Comparison of ENCODE assay signal across 8 cellular contexts in the genomic region with DNA sequence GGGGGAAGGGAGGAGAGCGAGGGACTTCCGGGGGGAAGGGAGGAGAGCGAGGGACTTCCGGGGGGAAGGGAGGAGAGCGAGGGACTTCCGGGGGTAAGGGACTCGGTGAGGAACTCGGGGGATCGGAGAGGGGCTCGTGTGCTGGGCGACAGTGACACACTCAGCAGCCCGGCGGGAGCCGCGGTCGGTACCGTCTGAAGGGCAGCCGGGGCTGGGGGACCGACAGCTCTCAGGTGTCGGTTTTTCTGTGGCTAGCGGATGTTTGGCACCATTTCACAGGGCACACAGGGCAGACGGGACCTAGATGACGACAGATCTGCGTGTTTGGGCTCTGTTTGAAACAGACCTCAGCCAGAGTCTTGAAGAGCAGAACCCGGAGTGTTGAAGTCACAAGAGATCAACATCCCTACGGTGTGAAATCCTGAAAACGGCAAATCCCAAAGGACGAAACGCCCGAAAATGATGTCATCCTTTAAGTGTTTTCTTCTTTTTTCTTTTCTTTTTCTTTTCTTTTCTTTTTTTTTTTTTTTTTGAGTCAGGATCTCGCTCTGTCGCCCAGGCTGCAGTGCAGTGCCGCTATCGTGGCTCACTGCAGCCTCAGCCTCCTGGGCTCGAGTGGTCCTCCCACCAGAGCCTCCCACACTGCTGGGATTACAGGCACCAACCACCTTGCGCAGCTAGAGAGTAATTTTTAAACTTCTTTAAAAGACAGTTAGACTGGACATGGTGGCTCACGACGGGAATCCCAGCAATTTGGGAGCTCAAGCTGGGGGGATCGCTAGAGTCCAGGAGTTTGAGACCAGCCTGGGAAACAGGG. TPM values are rescaled to one million over a fixed set of nuclear protein-coding genes. Genes with fewer than 3 reads are reported as not detected.
DNase-seq lines count a peak whose midpoint lies in the region; ATAC-seq, FAIRE-seq and TF ChIP-seq lines count a peak whose summit lies in the region.

No MANE protein-coding gene starts in this region.

- H2AFZ ChIP-seq in mesenchymal stem cell (ENCODE audit: low read depth, low read length), result peak overlapping the region; percentile 89

- H3K4me3 ChIP-seq in effector memory CD4-positive, alpha-beta T cell (ENCODE audit: insufficient read depth, low read depth, low read length, poor library complexity, severe bottlenecking), result peak overlapping the region; percentile 45
- H3K4me3 ChIP-seq in mesenchymal stem cell (ENCODE audit: insufficient read depth in 1 of 2, low read depth in 1 of 2, low read length in 2 of 2), result peak overlapping the region; percentile 94 to 99

- H3K36me3 ChIP-seq in effector memory CD4-positive, alpha-beta T cell (ENCODE audit: control insufficient read depth, insufficient read depth, low read length), result no peaks in the 10 kb centered on the region
- H3K36me3 ChIP-seq in mesenchymal stem cell (ENCODE audit: control insufficient read depth in 1 of 2, insufficient read depth in 2 of 2, low read depth in 1 of 2, low read length in 2 of 2), result no peaks in the 10 kb centered on the region

- H2BK12ac ChIP-seq in mesenchymal stem cell (ENCODE audit: low read length in 2 of 2), result peak overlapping the region in 1 of 2 experiments; percentile 49

- peak overlapping the region in 1 of 2 experiments; percentile 97 for H3K14ac ChIP-seq in mesenchymal stem cell (ENCODE audit: low read length in 2 of 2)

- WGBS in mesenchymal stem cell, result 12% methylated on average over 34 of the region's 39 CpGs

- peak overlapping the region; percentile 99 for H3K9ac ChIP-seq in mesenchymal stem cell (ENCODE audit: low read length)

- no peak for TF ChIP-seq CTCF in 22Rv1 (IDR thresholded peaks at IDR 0.05)

- peak overlapping the region; percentile 98 to 100 for H3K4ac ChIP-seq in mesenchymal stem cell (ENCODE audit: low read depth in 1 of 2, low read length in 2 of 2)

- peak; percentile 46 for ATAC-seq in HG03108 (IDR thresholded peaks at IDR 0.05; ENCODE audit: unreplicated experiment)

- peaks cover 8% of the 10 kb centered on the region for H3K79me1 ChIP-seq in mesenchymal stem cell (replicated peaks; ENCODE audit: low read length, poor library complexity, severe bottlenecking)

- peaks cover 6% of the 10 kb centered on the region for H3K4me1 ChIP-seq in effector memory CD4-positive, alpha-beta T cell (ENCODE audit: control insufficient read depth, insufficient read depth, low read length, poor library complexity, severe bottlenecking)
- peaks cover 12% of the 10 kb centered on the region for H3K4me1 ChIP-seq in mesenchymal stem cell (ENCODE audit: control insufficient read depth, insufficient read depth, low read depth, low read length)

- H2BK5ac ChIP-seq in mesenchymal stem cell (ENCODE audit: low read depth, low read length, poor library complexity, severe bottlenecking), result peak overlapping the region; percentile 95

- peak overlapping the region; percentile 72 for H3K4me2 ChIP-seq in mesenchymal stem cell (ENCODE audit: low read length, poor library complexity, severe bottlenecking)

- no peaks in the 10 kb centered on the region for H3K9me3 ChIP-seq in effector memory CD4-positive, alpha-beta T cell (ENCODE audit: control insufficient read depth, low read length)
- no peaks in the 10 kb centered on the region for H3K9me3 ChIP-seq in mesenchymal stem cell (ENCODE audit: control insufficient read depth, low read length)

- H2AK5ac ChIP-seq in mesenchymal stem cell (ENCODE audit: low read length, severe bottlenecking), result peak overlapping the region; percentile 75

- peak overlapping the region; percentile 100 for H4K8ac ChIP-seq in mesenchymal stem cell (ENCODE audit: low read length)

- H2BK120ac ChIP-seq in mesenchymal stem cell (ENCODE audit: low read depth, low read length), result peak overlapping the region; percentile 85

- FAIRE-seq in GM18507 (lab: Jason Lieb, UNC), result peak; percentile 5

- H3K27ac ChIP-seq in 22Rv1 (peak overlapping the region; percentile 82), mesenchymal stem cell (ENCODE audit: low read length, poor library complexity, severe bottlenecking) (peak overlapping the region; percentile 96)
- H3K27ac ChIP-seq in effector memory CD4-positive, alpha-beta T cell (ENCODE audit: insufficient read depth, low read length, poor library complexity, severe bottlenecking), result peak overlapping the region; percentile 90

- H3K18ac ChIP-seq in mesenchymal stem cell (ENCODE audit: low read depth in 1 of 2, low read length in 2 of 2), result peak overlapping the region; percentile 95 to 100

- DNase-seq in GM18507 (ENCODE audit: extremely low spot score, insufficient read length, low read depth) (peak; percentile 53), NCI-H82 treated with DMSO at 0.1 percent for 48 hours (lab: John Stamatoyannopoulos, UW; ENCODE audit: unreplicated experiment) (peak; percentile 37), mesenchymal stem cell (peak; percentile 95)
- peak; percentile 90 for DNase-seq in activated CD8-positive, alpha-beta memory T cell treated with anti-CD3 and anti-CD28 coated beads for 24 hours
- peak; percentile 80 to 87 (median 86) for DNase-seq in effector memory CD4-positive, alpha-beta T cell
- DNase-seq in stimulated activated CD8-positive, alpha-beta memory T cell treated with anti-CD3 and anti-CD28 coated beads, Interleukin-12 subunit alpha, Interleukin-12 subunit beta, amount 100 ng/mL, for 24 hours (ENCODE audit: extremely low read depth), result peak; percentile 34

- peak overlapping the region; percentile 89 for H2BK15ac ChIP-seq in mesenchymal stem cell (ENCODE audit: low read depth, poor library complexity, severe bottlenecking)

- peak overlapping the region; percentile 98 for H4K91ac ChIP-seq in mesenchymal stem cell (ENCODE audit: low read length)

- H3K27me3 ChIP-seq in effector memory CD4-positive, alpha-beta T cell (replicated peaks; ENCODE audit: control insufficient read depth, insufficient read depth, low read length, poor library complexity, severe bottlenecking), result no peaks in the 10 kb centered on the region
- H3K27me3 ChIP-seq in mesenchymal stem cell (ENCODE audit: control insufficient read depth in 1 of 2, insufficient read depth in 1 of 2, low read length in 2 of 2), result no peaks in the 10 kb centered on the region

- H3K23ac ChIP-seq in mesenchymal stem cell (ENCODE audit: low read length in 2 of 2), result peak overlapping the region in 1 of 2 experiments; percentile 94

RNA-seq across cellular contexts. Expression of gene ZNF778, which starts 23.9 kb away (rescaled TPM):
- polyA plus RNA-seq in mesenchymal stem cell (2013, experiment 1 of 2), result 3.8 TPM
- 4.3 TPM for polyA plus RNA-seq in mesenchymal stem cell (2013, experiment 2 of 2)

RNA-seq across cellular contexts. Expression of gene SLC22A31, which starts 41.1 kb away (rescaled TPM):
- polyA plus RNA-seq in mesenchymal stem cell (2013, experiment 1 of 2), result 0.99 TPM
- 1.00 TPM for polyA plus RNA-seq in mesenchymal stem cell (2013, experiment 2 of 2)

Comparison
In these comparisons a context has a peak if more than half of its experiments do, and no peak if none do; other contexts are left out.
1. Peak in every context shown above with its lines: DNase-seq, ATAC-seq, H3K4me3 ChIP-seq and H3K27ac ChIP-seq.
2. DNase-seq: peak in every context shown above with its lines; median percentile 95 in mesenchymal stem cell; 90 in activated CD8-positive, alpha-beta memory T cell treated with anti-CD3 and anti-CD28 coated beads for 24 hours; 86 in effector memory CD4-positive, alpha-beta T cell; 53 in GM18507; 37 in NCI-H82 treated with DMSO at 0.1 percent for 48 hours; 34 in stimulated activated CD8-positive, alpha-beta memory T cell treated with anti-CD3 and anti-CD28 coated beads, Interleukin-12 subunit alpha, Interleukin-12 subunit beta, amount 100 ng/mL, for 24 hours.